ENCODE assay signal across 8 cellular contexts in genomic region chr15:20340931-20341661, GRCh38.
DNase-seq lines count a peak whose midpoint lies in the region; ATAC-seq and TF ChIP-seq lines count a peak whose summit lies in the region.

No MANE protein-coding gene starts in this region.

- TF ChIP-seq CTCF in astrocyte of the spinal cord (IDR thresholded peaks at IDR 0.05; ENCODE audit: low read depth, low read length) (no peak), Calu3 (IDR thresholded peaks at IDR 0.05; ENCODE audit: unreplicated experiment) (no peak)

- in situ Hi-C loops in astrocyte of the spinal cord (cut with HindIII; ENCODE audit: low sequenced_read_pairs), result no loop called here

- H3K4me3 ChIP-seq in HUES6 (ENCODE audit: low read depth, low read length), result peak overlapping the region; percentile 4; the same call in 1 of the 2 replicates
- H3K4me3 ChIP-seq in astrocyte of the spinal cord (ENCODE audit: low read depth, low read length), result no peak overlapping the region

- no TSS peak for BruUV-seq in Calu3 (replicated peaks; lab: Mats Ljungman, UMichigan)

- H3K9me3 Mint-ChIP-seq in memory B cell, result no peaks in the 10 kb centered on the region
- no peaks in the 10 kb centered on the region for H3K9me3 Mint-ChIP-seq in Calu3 (ENCODE audit: low read depth, unreplicated experiment)

- no peaks in the 10 kb centered on the region for H3K4me1 Mint-ChIP-seq in memory B cell
- H3K4me1 Mint-ChIP-seq in Calu3 (ENCODE audit: low read depth, unreplicated experiment), result no peaks in the 10 kb centered on the region

- H3K27me3 Mint-ChIP-seq in memory B cell (no peaks in the 10 kb centered on the region), Calu3 (ENCODE audit: unreplicated experiment) (no peaks in the 10 kb centered on the region)

- H3K36me3 Mint-ChIP-seq in memory B cell, result no peaks in the 10 kb centered on the region
- no peaks in the 10 kb centered on the region for H3K36me3 Mint-ChIP-seq in Calu3 (ENCODE audit: insufficient read depth, unreplicated experiment)

- ATAC-seq in memory B cell (ENCODE audit: low read depth), result peak; percentile 17
- no peak for ATAC-seq in HG03039 (IDR thresholded peaks at IDR 0.05; ENCODE audit: unreplicated experiment)
- ATAC-seq in HG02973 (IDR thresholded peaks at IDR 0.05; ENCODE audit: unreplicated experiment), result no peak
- ATAC-seq in HG03280 (IDR thresholded peaks at IDR 0.05; ENCODE audit: unreplicated experiment), result no peak

- CTCF ChIA-PET in Calu3 (lab: Charles Lee), result no interaction called here

- no peaks in the 10 kb centered on the region for H3K4me1 ChIP-seq in HUES6 (ENCODE audit: control insufficient read depth, insufficient read depth, low read length)

- H3K9me3 ChIP-seq in HUES6 (ENCODE audit: control insufficient read depth, insufficient read depth, low read depth, low read length), result peaks cover 79% of the 10 kb centered on the region

- no peaks in the 10 kb centered on the region for H3K36me3 ChIP-seq in HUES6 (ENCODE audit: control insufficient read depth, insufficient read depth, low read length)

- no peaks in the 10 kb centered on the region for H3K27me3 ChIP-seq in HUES6 (ENCODE audit: control insufficient read depth, insufficient read depth, low read length)

- no peak overlapping the region for H3K9ac ChIP-seq in HUES6 (ENCODE audit: low read length)

- DNase-seq in 8988T (peak; percentile 38), astrocyte of the spinal cord (ENCODE audit: low read depth, low spot score) (peak; percentile 34), memory B cell (ENCODE audit: low spot score in 2 of 2) (peak in 1 of 2 donors; percentile 50), Calu3 (no peak)

- H3K27ac Mint-ChIP-seq in memory B cell (no peak overlapping the region), Calu3 (ENCODE audit: unreplicated experiment) (no peak overlapping the region)

- H3K27ac ChIP-seq in HUES6 (ENCODE audit: low read depth, low read length), result no peak overlapping the region

- intact Hi-C loops in Calu3 (cut with micrococcal nuclease; ENCODE audit: unreplicated experiment), result no loop called here

- H3K4me3 Mint-ChIP-seq in memory B cell, result no peak overlapping the region
- no peak overlapping the region for H3K4me3 Mint-ChIP-seq in Calu3 (ENCODE audit: low read depth, unreplicated experiment)
